ENCODE assay signal across 12 cellular contexts in genomic region chr1:72435025-72435424, GRCh38.
DNase-seq lines count a peak whose midpoint lies in the region; ATAC-seq and TF ChIP-seq lines count a peak whose summit lies in the region.
"Had no signal": no experiment of that assay in that cellular context is flagged by ENCODE, and none has a peak within 500 bp of the region (broad histone marks: within the 10 kb centered on the region; RNA-seq: fewer than 3 reads in every experiment).

No MANE protein-coding gene starts in this region.

- H3K4me3 ChIP-seq in epithelial cell of esophagus (ENCODE audit: low read length) (no peak overlapping the region), Peyer's patch (no peak overlapping the region)

- H3K27ac Mint-ChIP-seq in activated T-helper 17 cell treated with anti-CD3 and anti-CD28 coated beads, Interleukin-2, amount 50 U/mL, for 72 hours: no peak overlapping the region
- H3K27ac Mint-ChIP-seq: B cell; dendritic cell treated with granulocyte-macrophage colony-stimulating factor and Interleukin-4, amounts not matched to agents 40 ng/mL and 50 ng/mL, for 4 days had no signal

- H3K4me1 Mint-ChIP-seq in activated T-helper 17 cell treated with anti-CD3 and anti-CD28 coated beads, Interleukin-2, amount 50 U/mL, for 72 hours: no peaks in the 10 kb centered on the region
- H3K4me1 Mint-ChIP-seq: B cell, neural crest cell had no signal

- no peak overlapping the region for H3K4me3 Mint-ChIP-seq in activated T-helper 17 cell treated with anti-CD3 and anti-CD28 coated beads, Interleukin-2, amount 50 U/mL, for 72 hours
- H3K4me3 Mint-ChIP-seq: B cell; dendritic cell treated with granulocyte-macrophage colony-stimulating factor and Interleukin-4, amounts not matched to agents 40 ng/mL and 50 ng/mL, for 4 days; neural crest cell had no signal

- DNase-seq in DMS 273 (lab: John Stamatoyannopoulos, UW; ENCODE audit: unreplicated experiment): peak; percentile 86
- peak; percentile 14 for DNase-seq in epithelial cell of esophagus (ENCODE audit: low read depth)
- DNase-seq in GM10266 (ENCODE audit: extremely low spot score): no peak
- no peak for DNase-seq in Peyer's patch
- DNase-seq: WERI-Rb-1 had no signal

- no peak for TF ChIP-seq CTCF in epithelial cell of esophagus (IDR thresholded peaks at IDR 0.05; ENCODE audit: insufficient read depth, low read depth, low read length, missing control alignments)
- TF ChIP-seq CTCF in GM10266 (IDR thresholded peaks at IDR 0.05; ENCODE audit: control insufficient read depth, insufficient read depth, low read depth, missing control alignments): no peak
- no peak for TF ChIP-seq CTCF in Peyer's patch (IDR thresholded peaks at IDR 0.05)

- no peaks in the 10 kb centered on the region for H3K4me1 ChIP-seq in Peyer's patch

- H3K27me3 ChIP-seq in Peyer's patch: no peaks in the 10 kb centered on the region

- peaks cover 13% of the 10 kb centered on the region for H3K9me3 Mint-ChIP-seq in activated T-helper 17 cell treated with anti-CD3 and anti-CD28 coated beads, Interleukin-2, amount 50 U/mL, for 72 hours
- H3K9me3 Mint-ChIP-seq: neural crest cell had no signal

- H3K36me3 Mint-ChIP-seq in activated T-helper 17 cell treated with anti-CD3 and anti-CD28 coated beads, Interleukin-2, amount 50 U/mL, for 72 hours (ENCODE audit: low read depth): no peaks in the 10 kb centered on the region

- ATAC-seq in GM21786 (IDR thresholded peaks at IDR 0.05; ENCODE audit: unreplicated experiment) (peak; percentile 57), HG03521 (IDR thresholded peaks at IDR 0.05; ENCODE audit: unreplicated experiment) (peak; percentile 52), GM21515 (IDR thresholded peaks at IDR 0.05; ENCODE audit: unreplicated experiment) (no peak)
- ATAC-seq in activated T-helper 17 cell treated with anti-CD3 and anti-CD28 coated beads, Interleukin-2, amount 50 U/mL, for 72 hours (replicated peaks): no peak

- H3K27me3 Mint-ChIP-seq in activated T-helper 17 cell treated with anti-CD3 and anti-CD28 coated beads, Interleukin-2, amount 50 U/mL, for 72 hours: no peaks in the 10 kb centered on the region
- H3K27me3 Mint-ChIP-seq: B cell; dendritic cell treated with granulocyte-macrophage colony-stimulating factor and Interleukin-4, amounts not matched to agents 40 ng/mL and 50 ng/mL, for 4 days had no signal

- H3K36me3 ChIP-seq in Peyer's patch: no peaks in the 10 kb centered on the region
- H3K36me3 ChIP-seq: WERI-Rb-1 had no signal

- TF ChIP-seq POLR2A in Peyer's patch (IDR thresholded peaks at IDR 0.05): no peak

- no peaks in the 10 kb centered on the region for H3K9me3 ChIP-seq in Peyer's patch

- H3K27ac ChIP-seq in Peyer's patch: no peak overlapping the region
- H3K27ac ChIP-seq: WERI-Rb-1 had no signal

Comparison
In these comparisons a context has a peak if more than half of its experiments do, and no peak if none do; other contexts are left out.
1. DNase-seq: peak in DMS 273 (single experiment) and epithelial cell of esophagus (single experiment); none in GM10266 (single experiment) and Peyer's patch (0 of 3).
2. ATAC-seq: peak in GM21786 (single experiment) and HG03521 (single experiment); none in activated T-helper 17 cell treated with anti-CD3 and anti-CD28 coated beads, Interleukin-2, amount 50 U/mL, for 72 hours (single experiment) and GM21515 (single experiment).